ENCODE assay signal across 22 cellular contexts in the genomic region with DNA sequence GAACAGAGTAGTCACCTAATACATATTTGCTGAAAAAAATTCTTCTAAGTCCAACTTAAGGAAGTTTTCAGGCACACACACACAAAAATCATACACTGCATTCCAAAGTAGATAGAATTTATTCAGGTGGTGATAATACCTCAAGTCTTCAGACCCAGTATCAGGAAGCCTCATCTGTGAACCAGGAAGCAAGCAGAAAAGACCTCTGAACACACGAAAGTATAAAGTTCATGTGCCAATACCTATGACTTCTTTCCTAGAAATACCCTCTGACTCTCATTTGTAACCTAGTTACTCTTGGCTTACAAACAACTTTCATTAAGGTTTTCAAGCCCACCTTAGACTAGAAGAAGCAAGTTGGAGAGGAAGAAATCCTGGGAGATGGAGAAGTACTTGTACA. TPM values are rescaled to one million over a fixed set of nuclear protein-coding genes. Genes with fewer than 3 reads are reported as not detected.
DNase-seq lines count a peak whose midpoint lies in the region; ATAC-seq and TF ChIP-seq lines count a peak whose summit lies in the region.
"Had no signal": no experiment of that assay in that cellular context is flagged by ENCODE, and none has a peak within 500 bp of the region (broad histone marks: within the 10 kb centered on the region; RNA-seq: fewer than 3 reads in every experiment).

No MANE protein-coding gene starts in this region.

- H3K27ac ChIP-seq in esophagus (ENCODE audit: low read depth in 2 of 2, low read length in 1 of 2), result peak overlapping the region; percentile 16 to 66
- no peak overlapping the region for H3K27ac ChIP-seq in colonic mucosa
- H3K27ac ChIP-seq: A549; BLaER1 treated with 17β-estradiol and CSF1 and Interleukin-3, amounts not matched to agents 10 nM and 100 nM; GM23248 had no signal

- H3K27me3 ChIP-seq in esophagus (ENCODE audit: control insufficient read depth in 1 of 2, insufficient read depth in 2 of 2, low read length in 2 of 2) (no peaks in the 10 kb centered on the region), colonic mucosa (no peaks in the 10 kb centered on the region)
- H3K27me3 ChIP-seq: BE2C; BLaER1 treated with 17β-estradiol and CSF1 and Interleukin-3, amounts not matched to agents 10 nM and 100 nM had no signal

- H3K4me1 ChIP-seq in esophagus (ENCODE audit: control insufficient read depth in 2 of 2, insufficient read depth in 2 of 2, low read length in 1 of 2) (peaks cover 4 to 7% of the 10 kb centered on the region in 2 donors), colonic mucosa (no peaks in the 10 kb centered on the region)
- H3K4me1 ChIP-seq: A549; BE2C; BLaER1 treated with 17β-estradiol and CSF1 and Interleukin-3, amounts not matched to agents 10 nM and 100 nM had no signal

- H3K9me3 ChIP-seq in esophagus (ENCODE audit: control insufficient read depth in 2 of 2, insufficient read depth in 1 of 2, low read depth in 1 of 2, low read length in 1 of 2) (no peaks in the 10 kb centered on the region), colonic mucosa (no peaks in the 10 kb centered on the region)
- H3K9me3 ChIP-seq: A549; BE2C; BLaER1 treated with 17β-estradiol and CSF1 and Interleukin-3, amounts not matched to agents 10 nM and 100 nM had no signal

- intact Hi-C loops in left colon (cut with DNase I, micrococcal nuclease) (no loop called here), colonic mucosa (cut with DNase I) (no loop called here)

- H3K4me3 ChIP-seq in esophagus (ENCODE audit: low read depth in 1 of 2, low read length in 2 of 2), result no peak overlapping the region
- H3K4me3 ChIP-seq in colonic mucosa, result no peak overlapping the region
- H3K4me3 ChIP-seq: A549; BLaER1 treated with 17β-estradiol and CSF1 and Interleukin-3, amounts not matched to agents 10 nM and 100 nM; GM12878; GM23248 had no signal

- DNase-seq in left colon, result no peak
- DNase-seq in renal cortical epithelial cell (ENCODE audit: low read depth), result peak; percentile 15
- DNase-seq in NCI-H1105 (lab: John Stamatoyannopoulos, UW), result no peak
- no peak for DNase-seq in colonic mucosa
- DNase-seq: 8988T; ACHN; AML-193; BE2C; CD4-positive, alpha-beta T cell; CD8-positive, alpha-beta memory T cell; DMS 273 treated with DMSO at 0.1 percent for 48 hours; EL; GDM1; GM23248; H7; HCEC 1CT had no signal

- peak; percentile 84 for ATAC-seq in left colon
- no peak for ATAC-seq in GM19455 (IDR thresholded peaks at IDR 0.05; ENCODE audit: unreplicated experiment)
- ATAC-seq: A549, GM12878 had no signal

- WGBS in esophagus, 2 donors, result 44 to 53% methylated on average over 1 of the region's 1 CpG

- H3K36me3 ChIP-seq in esophagus (ENCODE audit: control insufficient read depth in 2 of 2, insufficient read depth in 2 of 2, low read length in 1 of 2) (no peaks in the 10 kb centered on the region), colonic mucosa (no peaks in the 10 kb centered on the region)
- H3K36me3 ChIP-seq: BE2C; BLaER1 treated with 17β-estradiol and CSF1 and Interleukin-3, amounts not matched to agents 10 nM and 100 nM had no signal

- no peak for TF ChIP-seq CTCF in colonic mucosa (IDR thresholded peaks at IDR 0.05)

- H3K9ac ChIP-seq in colonic mucosa (ENCODE audit: low read depth in 2 of 2, low read length in 2 of 2), result no peak overlapping the region
- H3K9ac ChIP-seq: BLaER1 treated with 17β-estradiol and CSF1 and Interleukin-3, amounts not matched to agents 10 nM and 100 nM; GM23248 had no signal

RNA-seq across cellular contexts. Expression of gene IFNLR1, which starts 35.7 kb away (rescaled TPM):
- polyA plus RNA-seq in esophagus, result 1 to 10 TPM; 2.2 to 2.9 TPM
- total RNA-seq in left colon, result 10 to 100 TPM; 11.3 to 23.2 TPM
- total RNA-seq in renal cortical epithelial cell, result 4.0 and 6.1 TPM in 2 replicates
- total RNA-seq in colonic mucosa, result 10 to 100 TPM in 1 of 2 donors, 1 to 10 TPM in 1; 7.9 to 16.8 TPM
- total RNA-seq: GM23248 had no signal
- polyA plus RNA-seq: CD14-positive monocyte, GM23248 had no signal
